Comparison of ENCODE assay signal across 8 cellular contexts in the genomic region with DNA sequence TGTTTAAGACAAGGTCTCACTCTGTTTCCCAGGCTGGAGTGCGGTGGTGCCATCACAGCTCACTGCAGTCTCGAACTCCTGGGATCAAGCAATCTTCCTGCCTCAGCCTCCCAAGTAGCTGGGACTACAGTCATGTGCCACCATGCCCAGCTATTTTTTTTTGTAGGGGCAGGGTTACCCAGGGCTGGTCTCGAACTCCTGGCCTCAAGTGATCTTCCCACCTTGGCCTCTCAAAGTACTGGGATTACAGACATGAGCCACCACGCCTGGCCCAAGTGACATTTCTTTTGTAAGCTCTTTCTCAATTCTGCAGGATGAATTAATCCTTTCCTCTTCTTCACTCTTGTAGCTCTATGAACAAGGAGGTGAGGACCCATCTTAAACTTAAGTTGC. TPM values are rescaled to one million over a fixed set of nuclear protein-coding genes. Genes with fewer than 3 reads are reported as not detected.
DNase-seq lines count a peak whose midpoint lies in the region; ATAC-seq and TF ChIP-seq lines count a peak whose summit lies in the region.
"Not testable (repeated sequence)": the region's sequence is repeated elsewhere in the genome, so short reads cannot be mapped to it uniquely, and the experiment has no call there.

No MANE protein-coding gene starts in this region.

- not testable (repeated sequence) for H3K9me3 Mint-ChIP-seq in HFFc6; activated naive CD4-positive, alpha-beta T cell treated with anti-CD3 and anti-CD28 coated beads, Interleukin-2, amount 50 U/mL, for 24 hours; osteocyte (ENCODE audit: unreplicated experiment); type B pancreatic cell

- TF ChIP-seq POLR2A in right lobe of liver (IDR thresholded peaks at IDR 0.05), result not testable (repeated sequence)

- not testable (repeated sequence) for H3K36me3 ChIP-seq in SJSA1, right lobe of liver

- peaks cover 35% of the 10 kb centered on the region for H3K4me1 ChIP-seq in SJSA1 (replicated peaks)
- H3K4me1 ChIP-seq in right lobe of liver, result peaks cover 0 to 47% (median 14%) of the 10 kb centered on the region in 4 donors

- H3K4me3 ChIP-seq in SJSA1, right lobe of liver: not testable (repeated sequence)

- not testable (repeated sequence) for TF ChIP-seq CTCF in C4-2B (conservative IDR thresholded peaks at IDR 0.05); HFFc6 (IDR thresholded peaks at IDR 0.05); right lobe of liver (IDR thresholded peaks at IDR 0.05); osteocyte (IDR thresholded peaks at IDR 0.05); type B pancreatic cell (conservative IDR thresholded peaks at IDR 0.05)

- H3K27me3 ChIP-seq in SJSA1 (replicated peaks); right lobe of liver: not testable (repeated sequence)

- H3K27ac Mint-ChIP-seq in HFFc6, result peak overlapping the region; percentile 52
- not testable (repeated sequence) for H3K27ac Mint-ChIP-seq in activated naive CD4-positive, alpha-beta T cell treated with anti-CD3 and anti-CD28 coated beads, Interleukin-2, amount 50 U/mL, for 24 hours; osteocyte (ENCODE audit: unreplicated experiment)
- H3K27ac Mint-ChIP-seq in type B pancreatic cell, result peak overlapping the region; percentile 90

- not testable (repeated sequence) for DNase-seq in HFFc6; epithelial cell of prostate (ENCODE audit: low read depth, low spot score); right lobe of liver; type B pancreatic cell (ENCODE audit: extremely low spot score, unreplicated experiment)
- DNase-seq in SJSA1 (ENCODE audit: low read depth in 1 of 2, low spot score in 2 of 2) (peak in 1 of 2 experiments; percentile 9), osteocyte (ENCODE audit: extremely low spot score, unreplicated experiment) (peak; percentile 13)

- H3K4me1 Mint-ChIP-seq in HFFc6 (ENCODE audit: low read depth), result peaks cover 43% of the 10 kb centered on the region
- H3K4me1 Mint-ChIP-seq in activated naive CD4-positive, alpha-beta T cell treated with anti-CD3 and anti-CD28 coated beads, Interleukin-2, amount 50 U/mL, for 24 hours, result peaks cover 36% of the 10 kb centered on the region
- H3K4me1 Mint-ChIP-seq in osteocyte (ENCODE audit: unreplicated experiment), result peaks cover 29% of the 10 kb centered on the region
- peaks cover 32% of the 10 kb centered on the region for H3K4me1 Mint-ChIP-seq in type B pancreatic cell (ENCODE audit: unreplicated experiment)

- H3K9me3 ChIP-seq in SJSA1 (replicated peaks); right lobe of liver: not testable (repeated sequence)

- H3K36me3 Mint-ChIP-seq in HFFc6 (ENCODE audit: low read depth); activated naive CD4-positive, alpha-beta T cell treated with anti-CD3 and anti-CD28 coated beads, Interleukin-2, amount 50 U/mL, for 24 hours; osteocyte (ENCODE audit: unreplicated experiment): not testable (repeated sequence)
- peaks cover 12% of the 10 kb centered on the region for H3K36me3 Mint-ChIP-seq in type B pancreatic cell

- intact Hi-C loops in right lobe of liver (cut with DNase I), result not testable (repeated sequence)

- peak overlapping the region; percentile 98 for H3K27ac ChIP-seq in C4-2B
- H3K27ac ChIP-seq in SJSA1, result peak overlapping the region; percentile 63
- H3K27ac ChIP-seq in epithelial cell of prostate, result peak overlapping the region; percentile 96
- H3K27ac ChIP-seq in right lobe of liver, result peak overlapping the region; percentile 53 to 93 (median 90)

- H3K4me3 Mint-ChIP-seq in HFFc6 (peak overlapping the region; percentile 93; the same call in 1 of the 2 replicates), osteocyte (ENCODE audit: unreplicated experiment) (peak overlapping the region; percentile 86), type B pancreatic cell (peak overlapping the region; percentile 77)
- peak overlapping the region; percentile 67 for H3K4me3 Mint-ChIP-seq in activated naive CD4-positive, alpha-beta T cell treated with anti-CD3 and anti-CD28 coated beads, Interleukin-2, amount 50 U/mL, for 24 hours

- not testable (repeated sequence) for H3K27me3 Mint-ChIP-seq in HFFc6 (ENCODE audit: insufficient read depth); activated naive CD4-positive, alpha-beta T cell treated with anti-CD3 and anti-CD28 coated beads, Interleukin-2, amount 50 U/mL, for 24 hours; osteocyte (ENCODE audit: unreplicated experiment); type B pancreatic cell

- ATAC-seq in right lobe of liver, result not testable (repeated sequence)

- 86% methylated on average over 3 of the region's 4 CpGs for WGBS in right lobe of liver (ENCODE audit: insufficient coverage, low coverage, low lambda C conversion rate, missing lambda C conversion rate)

RNA-seq across cellular contexts. Expression of a gene that starts 1.9 kb away (rescaled TPM):
- total RNA-seq in HFFc6 (2021; fragmentation: NEBNext Ultra II Directional; extraction: Animal tissue kit (Norgen Biotek cat#: 25700)), result 100 to 1,000 TPM; 127 to 161 (median 146) TPM
- 125 and 203 TPM in 2 replicates for total RNA-seq in SJSA1 (2014; rRNA removed; shearing (Covaris generic))
- total RNA-seq in right lobe of liver (100 to 1,000 TPM; 208 to 302 (median 274) TPM), osteocyte (98.2 and 102 TPM in 2 replicates), type B pancreatic cell (ENCODE audit: low replicate concordance) (135 and 149 TPM in 2 replicates)

RNA-seq across cellular contexts. Expression of a gene that starts 23.4 kb away (rescaled TPM):
- 1 to 10 TPM; 3.7 to 6.6 (median 5.0) TPM for total RNA-seq in HFFc6 (2021; fragmentation: NEBNext Ultra II Directional; extraction: Animal tissue kit (Norgen Biotek cat#: 25700))
- 3.0 and 4.0 TPM in 2 replicates for total RNA-seq in SJSA1 (2014; rRNA removed; shearing (Covaris generic))
- total RNA-seq in right lobe of liver (not detected), osteocyte (not detected in 2 replicates), type B pancreatic cell (ENCODE audit: low replicate concordance) (1.2 and 4.5 TPM in 2 replicates)
